1 cellular context compared by ENCODE assay signal in the genomic region with DNA sequence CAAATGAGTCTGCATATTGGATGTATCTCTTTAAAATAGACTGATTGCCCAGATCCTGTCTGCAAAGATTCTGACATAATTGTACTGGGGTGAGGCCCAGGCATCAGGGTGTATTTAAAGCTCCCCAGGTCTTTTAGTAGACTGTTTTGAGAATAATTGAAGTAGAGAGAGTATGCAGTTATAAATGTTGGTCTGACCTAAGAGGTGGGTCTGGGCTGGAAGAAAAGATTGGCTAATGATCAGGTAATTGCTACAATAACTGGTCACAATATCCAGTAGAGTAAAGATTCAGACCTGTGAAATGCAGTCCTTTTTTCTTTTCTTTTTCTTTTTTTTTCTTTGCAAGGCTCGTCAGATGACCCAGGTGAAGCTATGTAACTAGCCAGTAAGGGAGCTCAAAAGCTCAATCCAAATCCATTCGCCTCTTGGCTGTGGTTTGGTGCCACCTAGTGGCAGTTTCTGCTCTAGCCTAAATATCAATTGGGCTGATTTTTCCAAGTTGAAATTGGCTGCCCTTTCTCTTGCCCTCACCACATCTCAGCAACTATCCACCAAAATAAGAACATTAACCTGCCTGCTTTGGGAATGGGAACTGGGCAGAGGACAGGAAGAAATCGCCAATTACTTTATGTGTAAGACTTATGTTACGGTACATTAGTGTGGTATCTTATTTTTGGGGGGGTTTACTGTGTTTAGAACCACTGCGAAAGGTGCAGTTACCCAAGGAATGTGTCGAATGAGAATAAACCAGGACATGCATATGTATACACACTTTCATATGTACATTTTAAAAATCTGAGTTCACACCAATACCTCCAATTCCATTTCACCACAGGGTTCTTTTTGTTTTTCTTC.
A peak's percentile ranks its signal among the peaks of the same experiment; 100 is the strongest.
TF ChIP-seq lines count a peak whose summit lies in the region.

No MANE protein-coding gene starts in this region.

TF ChIP-seq in K562, 482 proteins besides CTCF, POLR2A, EP300 and RAD21 (continued from another document):
- TF ChIP-seq, protein P1, sequence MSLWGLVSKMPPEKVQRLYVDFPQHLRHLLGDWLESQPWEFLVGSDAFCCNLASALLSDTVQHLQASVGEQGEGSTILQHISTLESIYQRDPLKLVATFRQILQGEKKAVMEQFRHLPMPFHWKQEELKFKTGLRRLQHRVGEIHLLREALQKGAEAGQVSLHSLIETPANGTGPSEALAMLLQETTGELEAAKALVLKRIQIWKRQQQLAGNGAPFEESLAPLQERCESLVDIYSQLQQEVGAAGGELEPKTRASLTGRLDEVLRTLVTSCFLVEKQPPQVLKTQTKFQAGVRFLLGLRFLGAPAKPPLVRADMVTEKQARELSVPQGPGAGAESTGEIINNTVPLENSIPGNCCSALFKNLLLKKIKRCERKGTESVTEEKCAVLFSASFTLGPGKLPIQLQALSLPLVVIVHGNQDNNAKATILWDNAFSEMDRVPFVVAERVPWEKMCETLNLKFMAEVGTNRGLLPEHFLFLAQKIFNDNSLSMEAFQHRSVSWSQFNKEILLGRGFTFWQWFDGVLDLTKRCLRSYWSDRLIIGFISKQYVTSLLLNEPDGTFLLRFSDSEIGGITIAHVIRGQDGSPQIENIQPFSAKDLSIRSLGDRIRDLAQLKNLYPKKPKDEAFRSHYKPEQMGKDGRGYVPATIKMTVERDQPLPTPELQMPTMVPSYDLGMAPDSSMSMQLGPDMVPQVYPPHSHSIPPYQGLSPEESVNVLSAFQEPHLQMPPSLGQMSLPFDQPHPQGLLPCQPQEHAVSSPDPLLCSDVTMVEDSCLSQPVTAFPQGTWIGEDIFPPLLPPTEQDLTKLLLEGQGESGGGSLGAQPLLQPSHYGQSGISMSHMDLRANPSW (CRISPR knock-in tag; IDR thresholded peaks at IDR 0.05): no peak
- TF ChIP-seq SNAPC5 (CRISPR knock-in tag; IDR thresholded peaks at IDR 0.05) (no peak), BCOR (IDR thresholded peaks at IDR 0.05) (no peak), HNRNPLL (IDR thresholded peaks at IDR 0.05; ENCODE audit: low read depth, low read length, poor library complexity, severe bottlenecking) (no peak), TARDBP (IDR thresholded peaks at IDR 0.05) (no peak), ILK (tag; IDR thresholded peaks at IDR 0.05; ENCODE audit: borderline replicate concordance, low read depth) (no peak), ZNF217 (CRISPR knock-in tag; IDR thresholded peaks at IDR 0.05) (no peak), ZNF384 (IDR thresholded peaks at IDR 0.05; ENCODE audit: low read depth, low read length) (peak; percentile 63; the same call in 1 of the 2 replicates), THRAP3 (IDR thresholded peaks at IDR 0.05; ENCODE audit: borderline replicate concordance) (no peak), CBX8 (IDR thresholded peaks at IDR 0.05; ENCODE audit: borderline replicate concordance, extremely low read depth, low read depth, low read length, poor library complexity, severe bottlenecking) (no peak), SMC3 (conservative IDR thresholded peaks at IDR 0.05; ENCODE audit: insufficient read depth, low read depth, low read length) (peak; percentile 81)
- TF ChIP-seq, protein P2, sequence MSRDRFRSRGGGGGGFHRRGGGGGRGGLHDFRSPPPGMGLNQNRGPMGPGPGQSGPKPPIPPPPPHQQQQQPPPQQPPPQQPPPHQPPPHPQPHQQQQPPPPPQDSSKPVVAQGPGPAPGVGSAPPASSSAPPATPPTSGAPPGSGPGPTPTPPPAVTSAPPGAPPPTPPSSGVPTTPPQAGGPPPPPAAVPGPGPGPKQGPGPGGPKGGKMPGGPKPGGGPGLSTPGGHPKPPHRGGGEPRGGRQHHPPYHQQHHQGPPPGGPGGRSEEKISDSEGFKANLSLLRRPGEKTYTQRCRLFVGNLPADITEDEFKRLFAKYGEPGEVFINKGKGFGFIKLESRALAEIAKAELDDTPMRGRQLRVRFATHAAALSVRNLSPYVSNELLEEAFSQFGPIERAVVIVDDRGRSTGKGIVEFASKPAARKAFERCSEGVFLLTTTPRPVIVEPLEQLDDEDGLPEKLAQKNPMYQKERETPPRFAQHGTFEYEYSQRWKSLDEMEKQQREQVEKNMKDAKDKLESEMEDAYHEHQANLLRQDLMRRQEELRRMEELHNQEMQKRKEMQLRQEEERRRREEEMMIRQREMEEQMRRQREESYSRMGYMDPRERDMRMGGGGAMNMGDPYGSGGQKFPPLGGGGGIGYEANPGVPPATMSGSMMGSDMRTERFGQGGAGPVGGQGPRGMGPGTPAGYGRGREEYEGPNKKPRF (IDR thresholded peaks at IDR 0.05; ENCODE audit: low read depth, low read length): no peak
- TF ChIP-seq, protein P3, sequence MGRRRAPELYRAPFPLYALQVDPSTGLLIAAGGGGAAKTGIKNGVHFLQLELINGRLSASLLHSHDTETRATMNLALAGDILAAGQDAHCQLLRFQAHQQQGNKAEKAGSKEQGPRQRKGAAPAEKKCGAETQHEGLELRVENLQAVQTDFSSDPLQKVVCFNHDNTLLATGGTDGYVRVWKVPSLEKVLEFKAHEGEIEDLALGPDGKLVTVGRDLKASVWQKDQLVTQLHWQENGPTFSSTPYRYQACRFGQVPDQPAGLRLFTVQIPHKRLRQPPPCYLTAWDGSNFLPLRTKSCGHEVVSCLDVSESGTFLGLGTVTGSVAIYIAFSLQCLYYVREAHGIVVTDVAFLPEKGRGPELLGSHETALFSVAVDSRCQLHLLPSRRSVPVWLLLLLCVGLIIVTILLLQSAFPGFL (CRISPR knock-in tag; IDR thresholded peaks at IDR 0.05): no peak
